Comparison of ENCODE assay signal across 19 cellular contexts in genomic region chr16:67302076-67302475, GRCh38. TPM values are rescaled to one million over a fixed set of nuclear protein-coding genes. Genes with fewer than 3 reads are reported as not detected.
"Had no signal": no experiment of that assay in that cellular context is flagged by ENCODE, and none has a peak within 500 bp of the region (broad histone marks: within the 10 kb centered on the region; RNA-seq: fewer than 3 reads in every experiment).

No MANE protein-coding gene starts in this region.

- H3K4me3 ChIP-seq: coronary artery, esophagus muscularis mucosa, hepatocyte, pancreas, skin epidermis, upper lobe of right lung had no signal

- H3K4me1 ChIP-seq: pancreas, upper lobe of right lung had no signal

- H3K27me3 ChIP-seq: hepatocyte, pancreas, upper lobe of right lung had no signal

- H3K27ac Mint-ChIP-seq: activated CD4-positive, alpha-beta memory T cell treated with anti-CD3 and anti-CD28 coated beads, Interleukin-2, amount 10 ng/mL, durations not matched to agents 7 days and 5 days; activated CD4-positive, alpha-beta T cell treated with anti-CD3 and anti-CD28 coated beads for 36 hours; activated naive CD4-positive, alpha-beta T cell treated with anti-CD3 and anti-CD28 coated beads, Interleukin-2, amount 50 U/mL, for 24 hours; activated T-cell treated with anti-CD3 and anti-CD28 coated beads, Interleukin-2, amount 50 U/mL, for 24 hours; T-helper 1 cell treated with Interleukin-12 subunit alpha and Interleukin-12 subunit beta and Interleukin-4 antibody, amounts not matched to agents 30 μg/mL and 1 μg/mL, for 36 hours had no signal

- H3K4me1 Mint-ChIP-seq: activated CD4-positive, alpha-beta memory T cell treated with anti-CD3 and anti-CD28 coated beads, Interleukin-2, amount 10 ng/mL, durations not matched to agents 7 days and 5 days; activated naive CD4-positive, alpha-beta T cell treated with anti-CD3 and anti-CD28 coated beads, Interleukin-2, amount 50 U/mL, for 24 hours; neural crest cell had no signal

- H3K9me3 ChIP-seq: esophagus muscularis mucosa, pancreas, upper lobe of right lung had no signal

- H3K36me3 ChIP-seq: esophagus muscularis mucosa, pancreas, upper lobe of right lung had no signal

- H3K4me3 Mint-ChIP-seq: activated CD4-positive, alpha-beta memory T cell treated with anti-CD3 and anti-CD28 coated beads, Interleukin-2, amount 10 ng/mL, durations not matched to agents 7 days and 5 days; activated CD4-positive, alpha-beta T cell treated with anti-CD3 and anti-CD28 coated beads for 36 hours; activated naive CD4-positive, alpha-beta T cell treated with anti-CD3 and anti-CD28 coated beads, Interleukin-2, amount 50 U/mL, for 24 hours; activated T-cell treated with anti-CD3 and anti-CD28 coated beads, Interleukin-2, amount 50 U/mL, for 24 hours; neural crest cell; T-helper 1 cell treated with Interleukin-12 subunit alpha and Interleukin-12 subunit beta and Interleukin-4 antibody, amounts not matched to agents 30 μg/mL and 1 μg/mL, for 36 hours had no signal

- DNase-seq: activated CD4-positive, alpha-beta memory T cell treated with anti-CD3 and anti-CD28 coated beads, Interleukin-2, amount 10 ng/mL, durations not matched to agents 7 days and 5 days; activated CD4-positive, alpha-beta T cell treated with anti-CD3 and anti-CD28 coated beads for 36 hours; activated effector memory CD4-positive, alpha-beta T cell treated with Interleukin-2 at 50 U/mL for 16 hours; central memory CD4-positive, alpha-beta T cell; pancreas; retina; stimulated activated CD4-positive, alpha-beta T cell treated with anti-CD3 and anti-CD28 coated beads, Interleukin-4, amount 100 ng/mL, for 24 hours; stimulated activated naive CD4-positive, alpha-beta T cell treated with Interleukin-2 at 50 U/mL for 16 hours had no signal

- ATAC-seq: activated CD4-positive, alpha-beta T cell treated with anti-CD3 and anti-CD28 coated beads for 36 hours had no signal

- H3K27me3 Mint-ChIP-seq: activated naive CD4-positive, alpha-beta T cell treated with anti-CD3 and anti-CD28 coated beads, Interleukin-2, amount 50 U/mL, for 24 hours had no signal

- H3K9me3 Mint-ChIP-seq: activated CD4-positive, alpha-beta memory T cell treated with anti-CD3 and anti-CD28 coated beads, Interleukin-2, amount 10 ng/mL, durations not matched to agents 7 days and 5 days; activated naive CD4-positive, alpha-beta T cell treated with anti-CD3 and anti-CD28 coated beads, Interleukin-2, amount 50 U/mL, for 24 hours; activated T-cell treated with anti-CD3 and anti-CD28 coated beads, Interleukin-2, amount 50 U/mL, for 24 hours; T-helper 1 cell treated with Interleukin-12 subunit alpha and Interleukin-12 subunit beta and Interleukin-4 antibody, amounts not matched to agents 30 μg/mL and 1 μg/mL, for 36 hours had no signal

- H3K36me3 Mint-ChIP-seq: activated naive CD4-positive, alpha-beta T cell treated with anti-CD3 and anti-CD28 coated beads, Interleukin-2, amount 50 U/mL, for 24 hours had no signal

- H3K27ac ChIP-seq: hepatocyte, pancreas, upper lobe of right lung had no signal

RNA-seq across cellular contexts. Expression of gene KCTD19, which starts 24.5 kb away (rescaled TPM):
- total RNA-seq: esophagus muscularis mucosa, hepatocyte, mesenteric fat pad had no signal
- polyA plus RNA-seq: hepatocyte had no signal

RNA-seq across cellular contexts. Expression of gene LRRC36, which starts 24.5 kb away (rescaled TPM):
- total RNA-seq: activated CD4-positive, alpha-beta memory T cell treated with anti-CD3 and anti-CD28 coated beads, Interleukin-2, amount 10 ng/mL, durations not matched to agents 7 days and 5 days had no signal

RNA-seq across cellular contexts. Expression of gene SLC9A5, which starts 53.3 kb away (rescaled TPM):
- total RNA-seq: kidney epithelial cell had no signal
